Comparison of ENCODE assay signal across 17 cellular contexts in genomic region chr18:79494936-79495335, GRCh38.
DNase-seq lines count a peak whose midpoint lies in the region; ATAC-seq and TF ChIP-seq lines count a peak whose summit lies in the region.
"Had no signal": no experiment of that assay in that cellular context is flagged by ENCODE, and none has a peak within 500 bp of the region (broad histone marks: within the 10 kb centered on the region; RNA-seq: fewer than 3 reads in every experiment).

No MANE protein-coding gene starts in this region.

- H2BK5ac ChIP-seq in trophoblast cell (ENCODE audit: low read depth, low read length, poor library complexity) = no peak overlapping the region

- H3K4me1 ChIP-seq in BLaER1 = peaks cover 82% of the 10 kb centered on the region
- peaks cover 52% of the 10 kb centered on the region for H3K4me1 ChIP-seq in DOHH2 (ENCODE audit: control insufficient read depth, low read length)
- H3K4me1 ChIP-seq in ovary (ENCODE audit: insufficient read depth) = no peaks in the 10 kb centered on the region
- H3K4me1 ChIP-seq in trophoblast cell (ENCODE audit: control insufficient read depth in 1 of 2, insufficient read depth in 2 of 2, low read length in 2 of 2) = peaks cover 6 to 8% of the 10 kb centered on the region in 2 experiments
- peaks cover 0 to 12% (median 10%) of the 10 kb centered on the region in 3 donors for H3K4me1 ChIP-seq in esophagus squamous epithelium

- intact Hi-C loops in left colon (cut with DNase I, micrococcal nuclease) (no loop called here), ovary (cut with DNase I) (no loop called here), esophagus squamous epithelium (cut with DNase I) (no loop called here)

- TF ChIP-seq POLR2A in ovary (IDR thresholded peaks at IDR 0.05) (no peak), esophagus squamous epithelium (IDR thresholded peaks at IDR 0.05) (no peak)

- no peak overlapping the region for H3K23ac ChIP-seq in trophoblast cell (ENCODE audit: low read length)

- H3K9me2 ChIP-seq in DOHH2 (replicated peaks; ENCODE audit: control insufficient read depth, low read length) = no peaks in the 10 kb centered on the region

- no peak for TF ChIP-seq CTCF in DOHH2 (IDR thresholded peaks at IDR 0.05; ENCODE audit: low read depth, low read length, poor library complexity, severe bottlenecking)
- no peak for TF ChIP-seq CTCF in ovary (IDR thresholded peaks at IDR 0.05)
- no peak for TF ChIP-seq CTCF in esophagus squamous epithelium (IDR thresholded peaks at IDR 0.05)

- no peak overlapping the region for H4K12ac ChIP-seq in trophoblast cell (ENCODE audit: low read depth, low read length)

- peaks cover 42% of the 10 kb centered on the region for H3K36me3 ChIP-seq in BLaER1
- peaks cover 21% of the 10 kb centered on the region for H3K36me3 ChIP-seq in DOHH2 (ENCODE audit: control insufficient read depth, low read length)
- H3K36me3 ChIP-seq in ovary = no peaks in the 10 kb centered on the region
- H3K36me3 ChIP-seq in trophoblast cell (ENCODE audit: control insufficient read depth in 1 of 2, insufficient read depth in 2 of 2, low read length in 2 of 2) = no peaks in the 10 kb centered on the region
- peaks cover 0 to 5% (median 0%) of the 10 kb centered on the region in 3 donors for H3K36me3 ChIP-seq in esophagus squamous epithelium

- peak; percentile 2 to 8 for DNase-seq in left colon
- DNase-seq in ovary = peak in 4 of 5 donors; percentile 1 to 17 (median 6)
- no peak for DNase-seq in SW480 (ENCODE audit: low spot score)
- no peak for DNase-seq in trophoblast cell
- no peak for DNase-seq in esophagus squamous epithelium (lab: John Stamatoyannopoulos, UW)
- DNase-seq in NCI-H2227 (lab: John Stamatoyannopoulos, UW; ENCODE audit: unreplicated experiment) = no peak
- DNase-seq: activated CD4-positive, alpha-beta T cell treated with anti-CD3 and anti-CD28 coated beads, Interleukin-2, amount 10 ng/mL, durations not matched to agents 24 days and 14 days; AML-193; HFFc6; mesenchymal stem cell; NCI-H1694 treated with DMSO at 0.1 percent for 48 hours; NCI-H446 treated with DMSO at 0.1 percent for 48 hours; retina; RPMI8226 had no signal

- peaks cover 20% of the 10 kb centered on the region for H3F3A ChIP-seq in DOHH2 (ENCODE audit: control insufficient read depth, insufficient read depth)

- H3K79me1 ChIP-seq in trophoblast cell (ENCODE audit: low read length) = no peaks in the 10 kb centered on the region

- peak overlapping the region; percentile 87 for H3K27ac ChIP-seq in BLaER1
- peak overlapping the region; percentile 94 for H3K27ac ChIP-seq in DOHH2 (ENCODE audit: low read depth, low read length)
- no peak overlapping the region for H3K27ac ChIP-seq in ovary
- H3K27ac ChIP-seq in trophoblast cell (ENCODE audit: low read depth, low read length) = no peak overlapping the region
- no peak overlapping the region for H3K27ac ChIP-seq in esophagus squamous epithelium
- H3K27ac ChIP-seq: HL-60 had no signal

- H3K4me3 ChIP-seq in BLaER1 (peak overlapping the region; percentile 29; the same call in 1 of the 2 replicates), DOHH2 (ENCODE audit: low read length) (peak overlapping the region; percentile 72), ovary (no peak overlapping the region), trophoblast cell (ENCODE audit: low read depth, low read length) (no peak overlapping the region), esophagus squamous epithelium (no peak overlapping the region)

- H2BK120ac ChIP-seq in trophoblast cell (ENCODE audit: insufficient read depth, low read length, poor library complexity) = no peak overlapping the region

- H3K27me3 ChIP-seq in BLaER1 = no peaks in the 10 kb centered on the region
- H3K27me3 ChIP-seq in DOHH2 (ENCODE audit: control insufficient read depth, low read length) = no peaks in the 10 kb centered on the region
- no peaks in the 10 kb centered on the region for H3K27me3 ChIP-seq in ovary
- no peaks in the 10 kb centered on the region for H3K27me3 ChIP-seq in trophoblast cell (ENCODE audit: insufficient read depth, low read length)
- no peaks in the 10 kb centered on the region for H3K27me3 ChIP-seq in esophagus squamous epithelium

- no peak overlapping the region for H3K14ac ChIP-seq in trophoblast cell (ENCODE audit: low read length)

- no peak for TF ChIP-seq EP300 in ovary (IDR thresholded peaks at IDR 0.05)

- no peak overlapping the region for H3K4ac ChIP-seq in trophoblast cell (ENCODE audit: low read depth, low read length)

- 95 to 98% (median 98%) methylated on average over 16 of the region's 16 CpGs for WGBS in ovary, 3 donors
- no CpG with 5 or more reads among the region's 16 CpGs for WGBS in trophoblast cell (ENCODE audit: extremely low coverage, insufficient coverage, insufficient read length)
- WGBS in esophagus squamous epithelium, 2 donors = 84 to 96% methylated on average over 10 to 11 of the region's 16 CpGs

- no peak overlapping the region for H2AK5ac ChIP-seq in trophoblast cell (ENCODE audit: low read length)

- H4K8ac ChIP-seq in trophoblast cell (ENCODE audit: low read depth, low read length) = no peak overlapping the region

- H3K9ac ChIP-seq in BLaER1 (peak overlapping the region; percentile 74), trophoblast cell (ENCODE audit: low read length) (no peak overlapping the region)

- H4K91ac ChIP-seq in trophoblast cell (ENCODE audit: low read depth, low read length) = no peak overlapping the region

- H3K18ac ChIP-seq in trophoblast cell (ENCODE audit: low read length) = no peak overlapping the region

- H3K79me2 ChIP-seq in DOHH2 (ENCODE audit: control insufficient read depth, low read length) (peaks cover 10% of the 10 kb centered on the region), trophoblast cell (ENCODE audit: control insufficient read depth, insufficient read depth, low read length, poor library complexity) (no peaks in the 10 kb centered on the region)

- H3K9me3 ChIP-seq in BLaER1 (peaks cover 21% of the 10 kb centered on the region), DOHH2 (ENCODE audit: control insufficient read depth, insufficient read depth, low read length) (peaks cover 13% of the 10 kb centered on the region), ovary (no peaks in the 10 kb centered on the region), trophoblast cell (ENCODE audit: insufficient read depth, low read depth, low read length) (peaks cover 3% of the 10 kb centered on the region), esophagus squamous epithelium (peaks cover 0 to 9% (median 8%) of the 10 kb centered on the region in 3 donors)

- ATAC-seq in left colon = no peak

- H3K4me2 ChIP-seq in BLaER1 (peak overlapping the region; percentile 90), DOHH2 (ENCODE audit: low read length) (peak overlapping the region; percentile 98), trophoblast cell (ENCODE audit: low read length) (no peak overlapping the region)

- H4K20me1 ChIP-seq in BLaER1 (no peaks in the 10 kb centered on the region), DOHH2 (ENCODE audit: control insufficient read depth, insufficient read depth, low read depth, low read length) (no peaks in the 10 kb centered on the region)

- no peak overlapping the region for H2AFZ ChIP-seq in trophoblast cell (ENCODE audit: insufficient read depth, low read length, poor library complexity)

- no peak overlapping the region for H2BK12ac ChIP-seq in trophoblast cell (ENCODE audit: low read length)

Comparison
In these comparisons a context has a peak if more than half of its experiments do, and no peak if none do; other contexts are left out.
1. H3K27ac ChIP-seq: peak in BLaER1 (single experiment) and DOHH2 (single experiment); none in ovary (0 of 2), trophoblast cell (single experiment) and esophagus squamous epithelium (0 of 4).
2. H3K4me3 ChIP-seq: peak in BLaER1 (single experiment) and DOHH2 (single experiment); none in ovary (single experiment), trophoblast cell (single experiment) and esophagus squamous epithelium (0 of 4).
3. DNase-seq: peak in left colon (2 of 2) and ovary (4 of 5); none in SW480 (single experiment), trophoblast cell (0 of 2), esophagus squamous epithelium (single experiment) and NCI-H2227 (single experiment).